18 cellular contexts compared by ENCODE assay signal in genomic region chr16:84391151-84391873, GRCh38. TPM values are rescaled to one million over a fixed set of nuclear protein-coding genes. Genes with fewer than 3 reads are reported as not detected.
DNase-seq lines count a peak whose midpoint lies in the region; ATAC-seq, FAIRE-seq and TF ChIP-seq lines count a peak whose summit lies in the region.
"Had no signal": no experiment of that assay in that cellular context is flagged by ENCODE, and none has a peak within 500 bp of the region (broad histone marks: within the 10 kb centered on the region; RNA-seq: fewer than 3 reads in every experiment).

No MANE protein-coding gene starts in this region.

- H3K27me3 Mint-ChIP-seq in glutamatergic neuron (ENCODE audit: unreplicated experiment) (no peaks in the 10 kb centered on the region), neural progenitor cell (ENCODE audit: insufficient read depth, low read depth) (peaks cover 9% of the 10 kb centered on the region)
- H3K27me3 Mint-ChIP-seq in activated CD8-positive, alpha-beta T cell treated with anti-CD3 and anti-CD28 coated beads, Interleukin-2, amount 10 ng/mL, durations not matched to agents 7 days and 5 days (ENCODE audit: low read depth), result peaks cover 22% of the 10 kb centered on the region

- peak; percentile 29 for FAIRE-seq in K562 (lab: Jason Lieb, UNC)

- H3K79me2 ChIP-seq in K562 (ENCODE audit: control insufficient read depth, insufficient read depth, low read length) (no peaks in the 10 kb centered on the region), neural progenitor cell (ENCODE audit: low read depth) (no peaks in the 10 kb centered on the region)
- H3K79me2 ChIP-seq: parathyroid adenoma had no signal

- no peaks in the 10 kb centered on the region for H3K4me1 Mint-ChIP-seq in glutamatergic neuron (ENCODE audit: low read depth, unreplicated experiment)
- H3K4me1 Mint-ChIP-seq in neural progenitor cell, result peaks cover 12% of the 10 kb centered on the region
- H3K4me1 Mint-ChIP-seq in activated CD8-positive, alpha-beta T cell treated with anti-CD3 and anti-CD28 coated beads, Interleukin-2, amount 10 ng/mL, durations not matched to agents 7 days and 5 days (ENCODE audit: low read depth), result no peaks in the 10 kb centered on the region

- no peak overlapping the region for H3K9ac ChIP-seq in K562 (ENCODE audit: insufficient read depth in 1 of 2, low read depth in 2 of 2, low read length in 2 of 2)
- no peak overlapping the region for H3K9ac ChIP-seq in neural progenitor cell
- H3K9ac ChIP-seq: parathyroid adenoma had no signal

- BruUV-seq in K562 (replicated peaks; lab: Mats Ljungman, UMichigan), result no TSS peak

- TF ChIP-seq RAD21 in K562 (CRISPR knock-in tag; conservative IDR thresholded peaks at IDR 0.05 in 1 of 2, IDR thresholded peaks at IDR 0.05 in 1 of 2), result no peak

- no peaks in the 10 kb centered on the region for H3F3A ChIP-seq in neural progenitor cell (ENCODE audit: low read depth)

- no peaks in the 10 kb centered on the region for H3K36me3 ChIP-seq in K562 (ENCODE audit: control insufficient read depth, insufficient read depth, low read length)
- H3K36me3 ChIP-seq in neural progenitor cell, result no peaks in the 10 kb centered on the region
- H3K36me3 ChIP-seq: tibial nerve had no signal

- 9% methylated on average over 16 of the region's 16 CpGs for WGBS in K562 (ENCODE audit: insufficient coverage, low coverage, missing lambda C conversion rate)

- DNase-seq in K562 (ENCODE audit: extremely low read depth in 1 of 4, low spot score in 3 of 4) (no peak), globus pallidus (ENCODE audit: low spot score) (peak; percentile 68), posterior cingulate gyrus (peak in 8 of 10 donors; percentile 27 to 87 (median 36)), cerebellar nuclear complex (lab: John Stamatoyannopoulos, UW) (no peak), glutamatergic neuron (no peak), neural progenitor cell (ENCODE audit: low spot score) (no peak)
- no peak for DNase-seq in activated CD8-positive, alpha-beta T cell treated with anti-CD3 and anti-CD28 coated beads, Interleukin-2, amount 10 ng/mL, durations not matched to agents 7 days and 5 days
- DNase-seq: activated CD8-positive, alpha-beta T cell treated with anti-CD3 and anti-CD28 coated beads for 36 hours; activated effector memory CD4-positive, alpha-beta T cell treated with Interleukin-2 at 50 U/mL for 16 hours; AML-193; DMS53; NCI-H1105; NCI-H2171 treated with DMSO at 0.1 percent for 48 hours; T1000 had no signal

- peak overlapping the region; percentile 28 for H3K27ac ChIP-seq in C4-2B
- no peak overlapping the region for H3K27ac ChIP-seq in K562 (ENCODE audit: extremely low read depth, low read depth, low read length)
- H3K27ac ChIP-seq in neural progenitor cell, result no peak overlapping the region
- H3K27ac ChIP-seq: parathyroid adenoma had no signal

- H3K4me2 ChIP-seq in K562 (ENCODE audit: insufficient read depth, low read length) (no peak overlapping the region), neural progenitor cell (no peak overlapping the region)

- H3K4me3 ChIP-seq in K562 (no peak overlapping the region), neural progenitor cell (no peak overlapping the region)
- H3K4me3 ChIP-seq: tibial nerve had no signal

- no peak overlapping the region for H3K4me3 Mint-ChIP-seq in glutamatergic neuron (ENCODE audit: unreplicated experiment)
- H3K4me3 Mint-ChIP-seq in neural progenitor cell, result no peak overlapping the region
- H3K4me3 Mint-ChIP-seq in activated CD8-positive, alpha-beta T cell treated with anti-CD3 and anti-CD28 coated beads, Interleukin-2, amount 10 ng/mL, durations not matched to agents 7 days and 5 days, result no peak overlapping the region
- H3K4me3 Mint-ChIP-seq: activated CD8-positive, alpha-beta T cell treated with anti-CD3 and anti-CD28 coated beads for 36 hours; mesothelial cell of epicardium had no signal

- peaks cover 44 to 67% of the 10 kb centered on the region in 2 experiments for H3K27me3 ChIP-seq in K562 (ENCODE audit: control insufficient read depth in 2 of 2, insufficient read depth in 2 of 2, low read length in 2 of 2)
- H3K27me3 ChIP-seq in neural progenitor cell, result no peaks in the 10 kb centered on the region

- no peak for ATAC-seq in K562
- no peak for ATAC-seq in activated CD8-positive, alpha-beta T cell treated with anti-CD3 and anti-CD28 coated beads, Interleukin-2, amount 10 ng/mL, durations not matched to agents 7 days and 5 days
- ATAC-seq: activated CD8-positive, alpha-beta T cell treated with anti-CD3 and anti-CD28 coated beads for 36 hours had no signal

- H3K9me3 Mint-ChIP-seq in glutamatergic neuron (ENCODE audit: unreplicated experiment), result peaks cover 1% of the 10 kb centered on the region
- peaks cover 1% of the 10 kb centered on the region for H3K9me3 Mint-ChIP-seq in neural progenitor cell
- peaks cover 5% of the 10 kb centered on the region for H3K9me3 Mint-ChIP-seq in activated CD8-positive, alpha-beta T cell treated with anti-CD3 and anti-CD28 coated beads, Interleukin-2, amount 10 ng/mL, durations not matched to agents 7 days and 5 days (ENCODE audit: insufficient read depth)
- H3K9me3 Mint-ChIP-seq: mesothelial cell of epicardium had no signal

- POLR2A ChIA-PET in K562 (lab: Yijun Ruan, JAX), result no interaction called here
- POLR2A ChIA-PET in activated CD8-positive, alpha-beta T cell treated with anti-CD3 and anti-CD28 coated beads, Interleukin-2, amount 10 ng/mL, durations not matched to agents 7 days and 5 days (lab: Charles Lee), result no interaction called here

- no peak for TF ChIP-seq EP300 in K562 (IDR thresholded peaks at IDR 0.05; ENCODE audit: low read length)

- H3K9me3 ChIP-seq in K562 (replicated peaks; ENCODE audit: control insufficient read depth, insufficient read depth, low read depth, low read length), result no peaks in the 10 kb centered on the region
- H3K9me3 ChIP-seq in neural progenitor cell (ENCODE audit: low read depth), result no peaks in the 10 kb centered on the region
- H3K9me3 ChIP-seq: tibial nerve had no signal

- H4K20me1 ChIP-seq in K562 (replicated peaks; ENCODE audit: control insufficient read depth, insufficient read depth, low read length) (peaks cover 4% of the 10 kb centered on the region; the same call in 1 of the 2 replicates), neural progenitor cell (ENCODE audit: low read depth) (no peaks in the 10 kb centered on the region)

- no peak for TF ChIP-seq CTCF in C4-2B (conservative IDR thresholded peaks at IDR 0.05)
- TF ChIP-seq CTCF in K562 (IDR thresholded peaks at IDR 0.05 in 2 of 3, conservative IDR thresholded peaks at IDR 0.05 in 1 of 3; ENCODE audit: insufficient read depth in 2 of 3, low read depth in 1 of 3, low read length in 3 of 3), result no peak
- TF ChIP-seq CTCF in glutamatergic neuron (IDR thresholded peaks at IDR 0.05; ENCODE audit: partially characterized antibody, unreplicated experiment), result no peak
- no peak for TF ChIP-seq CTCF in neural progenitor cell (IDR thresholded peaks at IDR 0.05)

- intact Hi-C loops in K562 (cut with micrococcal nuclease) (no loop called here), posterior cingulate gyrus (cut with DNase I) (no loop called here)

- H3K27ac Mint-ChIP-seq in glutamatergic neuron (ENCODE audit: unreplicated experiment), result no peak overlapping the region
- H3K27ac Mint-ChIP-seq in neural progenitor cell, result no peak overlapping the region
- H3K27ac Mint-ChIP-seq in activated CD8-positive, alpha-beta T cell treated with anti-CD3 and anti-CD28 coated beads, Interleukin-2, amount 10 ng/mL, durations not matched to agents 7 days and 5 days, result no peak overlapping the region
- H3K27ac Mint-ChIP-seq: activated CD8-positive, alpha-beta T cell treated with anti-CD3 and anti-CD28 coated beads for 36 hours; mesothelial cell of epicardium had no signal

- no peaks in the 10 kb centered on the region for H3K9me1 ChIP-seq in K562 (ENCODE audit: control insufficient read depth, insufficient read depth, low read length)

- H3K36me3 Mint-ChIP-seq in glutamatergic neuron (ENCODE audit: unreplicated experiment) (no peaks in the 10 kb centered on the region), neural progenitor cell (no peaks in the 10 kb centered on the region)
- no peaks in the 10 kb centered on the region for H3K36me3 Mint-ChIP-seq in activated CD8-positive, alpha-beta T cell treated with anti-CD3 and anti-CD28 coated beads, Interleukin-2, amount 10 ng/mL, durations not matched to agents 7 days and 5 days (ENCODE audit: low read depth)
- H3K36me3 Mint-ChIP-seq: mesothelial cell of epicardium had no signal

- H2AFZ ChIP-seq in K562 (ENCODE audit: low read depth, low read length), result no peak overlapping the region
- H2AFZ ChIP-seq in neural progenitor cell (replicated peaks), result no peak overlapping the region
- H2AFZ ChIP-seq: parathyroid adenoma had no signal

- in situ Hi-C loops in K562 (cut with MboI), result no loop called here

- CTCF ChIA-PET in K562 (lab: Yijun Ruan, JAX; ENCODE audit: low intra/inter-chr PET ratio), result no interaction called here
- CTCF ChIA-PET in activated CD8-positive, alpha-beta T cell treated with anti-CD3 and anti-CD28 coated beads, Interleukin-2, amount 10 ng/mL, durations not matched to agents 7 days and 5 days (lab: Charles Lee), result no interaction called here

- peaks cover 0 to 5% of the 10 kb centered on the region in 2 experiments; a peak in 1 of 5 replicates for H3K4me1 ChIP-seq in K562 (replicated peaks in 1 of 2; ENCODE audit: control insufficient read depth in 2 of 2, insufficient read depth in 2 of 2, low read length in 2 of 2)
- no peaks in the 10 kb centered on the region for H3K4me1 ChIP-seq in neural progenitor cell

- TF ChIP-seq POLR2A in K562 (conservative IDR thresholded peaks at IDR 0.05), result no peak

RNA-seq across cellular contexts. Expression of gene ATP2C2, which starts 23.0 kb away (rescaled TPM):
- total RNA-seq in K562 (2011; cell fraction: chromatin; rRNA removed; ENCODE audit: low replicate concordance), result not detected in 2 replicates
- total RNA-seq in K562 (2011; cell fraction: nucleolus; rRNA removed), result not detected in 2 replicates
- not detected in 2 replicates for total RNA-seq in K562 (2011; cell fraction: nucleoplasm; rRNA removed)
- total RNA-seq in K562 (2014; rRNA removed) (not detected in 2 replicates), K562 (2014; rRNA removed; fragmentation: Illumina TruSeq; extraction: Trizol) (not detected in 2 replicates), K562 (2015; rRNA removed; fragmentation: Illumina TruSeq; extraction: Trizol) (not detected in 2 replicates), K562 (2021) (0.11 and 0.75 TPM in 2 replicates), glutamatergic neuron (ENCODE audit: unreplicated experiment) (not detected), neural progenitor cell (ENCODE audit: low replicate concordance) (0.71 TPM in 1 of 2 replicates, not detected in the other)
- polyA plus RNA-seq in K562 (2011; rRNA removed) (not detected in 2 replicates), K562 (2014; fragmentation: Illumina TruSeq; extraction: Trizol) (not detected in 2 replicates), K562 (2014; fragmentation: Nextera tagmentation; extraction: Ambion mirVana) (not detected), K562 (2014; rRNA removed) (not detected in 2 replicates)
- not detected in 2 replicates for polyA plus RNA-seq in K562 (2011; cell fraction: cytosol; rRNA removed)
- polyA plus RNA-seq in K562 (2011; cell fraction: nucleus; rRNA removed), result not detected in 2 replicates
- polyA plus RNA-seq in K562 (2012), result not detected in 2 replicates
- not detected in 2 replicates for polyA minus RNA-seq in K562 (2011; rRNA and poly(A)+ RNA removed)
- polyA minus RNA-seq in K562 (2011; cell fraction: cytosol; rRNA and poly(A)+ RNA removed), result not detected in 2 replicates
- not detected in 2 replicates for polyA minus RNA-seq in K562 (2011; cell fraction: nucleus; rRNA and poly(A)+ RNA removed)
- not detected for total RNA-seq in activated CD8-positive, alpha-beta T cell treated with anti-CD3 and anti-CD28 coated beads, Interleukin-2, amount 10 ng/mL, durations not matched to agents 7 days and 5 days
- total RNA-seq: activated CD8-positive, alpha-beta T cell treated with anti-CD3 and anti-CD28 coated beads for 36 hours; tibial nerve had no signal

Comparison
In these comparisons a context has a peak if more than half of its experiments do, and no peak if none do; other contexts are left out.
1. DNase-seq: peak in globus pallidus (single experiment) and posterior cingulate gyrus (8 of 10); none in K562 (0 of 4), cerebellar nuclear complex (0 of 2), glutamatergic neuron (single experiment), neural progenitor cell (single experiment) and activated CD8-positive, alpha-beta T cell treated with anti-CD3 and anti-CD28 coated beads, Interleukin-2, amount 10 ng/mL, durations not matched to agents 7 days and 5 days (single experiment).